In genomic region chr3:82293435-82293834, GRCh38 we compare ENCODE assay signal across 30 cellular contexts.
"Had no signal": no experiment of that assay in that cellular context is flagged by ENCODE, and none has a peak within 500 bp of the region (broad histone marks: within the 10 kb centered on the region; RNA-seq: fewer than 3 reads in every experiment).

No MANE protein-coding gene starts in this region.

- H3K9ac ChIP-seq: SK-N-SH had no signal

- H3K4me3 ChIP-seq: MG63, Peyer's patch, SJSA1 had no signal

- DNase-seq: Kasumi-1, MG63, NCI-H1048, NCI-H1092 treated with DMSO at 0.1 percent for 48 hours, NCI-H1105 treated with DMSO at 0.1 percent for 48 hours, NCI-H1436, NCI-H146, NCI-H1694, NCI-H187, NCI-H1930, NCI-H2029 treated with DMSO at 0.1 percent for 48 hours, NCI-H2081 treated with DMSO at 0.1 percent for 48 hours, NCI-H2107, NCI-H2171, NCI-H226, NCI-H446 treated with DMSO at 0.1 percent for 48 hours, NCI-H510A, NCI-H524, NCI-H526, NCI-H69, NCI-H748 treated with DMSO at 0.1 percent for 48 hours, NCI-H82, Peyer's patch, Right ventricle myocardium superior, RPMI8226, SHP77 treated with DMSO at 0.1 percent for 48 hours, SK-N-SH, SW 1271, T-helper 1 cell had no signal

- H3K4me2 ChIP-seq: SK-N-SH had no signal

- H3K27ac ChIP-seq: Peyer's patch, SJSA1 had no signal

- H3K9me2 ChIP-seq: SK-N-SH had no signal

- H3K9me3 ChIP-seq: MG63, Peyer's patch, SJSA1, SK-N-SH had no signal

- H3K4me1 ChIP-seq: Peyer's patch, SJSA1 had no signal

- H3K36me3 ChIP-seq: MG63, Peyer's patch, SJSA1 had no signal

- H3K27me3 ChIP-seq: MG63, Peyer's patch, SJSA1 had no signal
